In the genomic region with DNA sequence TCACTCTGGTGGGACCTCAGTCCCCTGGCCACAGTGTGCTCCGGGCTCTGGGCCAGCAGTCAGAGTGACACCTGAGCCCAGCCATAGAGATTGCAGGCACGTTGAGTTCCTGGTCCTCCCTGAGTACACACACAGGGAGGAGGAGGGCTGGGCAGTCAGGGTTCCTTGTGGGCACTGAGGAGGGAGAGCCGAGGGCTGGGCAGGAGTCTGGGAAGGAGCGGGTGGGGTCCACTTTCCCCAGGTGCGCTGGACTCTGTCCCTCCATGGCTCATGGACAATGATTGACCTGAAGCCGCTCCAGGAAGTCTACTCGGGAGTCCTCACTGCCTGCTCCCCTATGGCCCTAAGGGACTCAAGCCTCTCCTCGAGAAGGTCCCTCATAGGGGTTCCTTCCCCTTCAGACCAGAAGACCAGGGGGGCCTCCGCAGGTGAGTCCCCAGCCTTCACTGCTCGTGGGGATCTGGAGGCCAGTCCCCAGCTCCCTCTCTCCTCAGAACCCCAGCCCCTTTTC, we compare ENCODE assay signal across 1 cellular context.
TF ChIP-seq lines count a peak whose summit lies in the region.

No MANE protein-coding gene starts in this region.

TF ChIP-seq in HepG2, 621 proteins besides CTCF, POLR2A, EP300 and RAD21 (continued from another document and continues in another):
- TF ChIP-seq RFX5 (IDR thresholded peaks at IDR 0.05; ENCODE audit: low read depth, low read length) (no peak), IRF2 (CRISPR knock-in tag; IDR thresholded peaks at IDR 0.05) (peak; percentile 19; the same call in 1 of the 2 replicates), KDM2A (CRISPR knock-in tag; IDR thresholded peaks at IDR 0.05; ENCODE audit: borderline replicate concordance, low read depth) (no peak), ZNF251 (CRISPR knock-in tag; IDR thresholded peaks at IDR 0.05) (no peak), KDM6A (CRISPR knock-in tag; IDR thresholded peaks at IDR 0.05; ENCODE audit: low read depth) (no peak), ZNF136 (CRISPR knock-in tag; IDR thresholded peaks at IDR 0.05; ENCODE audit: low read depth) (no peak), ZFYVE20 (CRISPR knock-in tag; IDR thresholded peaks at IDR 0.05; ENCODE audit: borderline replicate concordance, low read depth) (no peak), GZF1 (CRISPR knock-in tag; IDR thresholded peaks at IDR 0.05) (no peak), ZNF772 (CRISPR knock-in tag; IDR thresholded peaks at IDR 0.05) (peak; percentile 51; the same call in 1 of the 2 replicates), GATA4 (IDR thresholded peaks at IDR 0.05; ENCODE audit: borderline replicate concordance, low read depth) (no peak), ZNF567 (CRISPR knock-in tag; IDR thresholded peaks at IDR 0.05; ENCODE audit: borderline replicate concordance) (no peak), ZNF180 (CRISPR knock-in tag; IDR thresholded peaks at IDR 0.05; ENCODE audit: borderline replicate concordance, low read depth) (no peak), SKI (IDR thresholded peaks at IDR 0.05; ENCODE audit: partially characterized antibody) (no peak), ZFY (CRISPR knock-in tag; IDR thresholded peaks at IDR 0.05) (peak; percentile 28; the same call in 1 of the 2 replicates), ZNF343 (CRISPR knock-in tag; IDR thresholded peaks at IDR 0.05) (peak; percentile 76; the same call in 1 of the 2 replicates), MTF1 (CRISPR knock-in tag; IDR thresholded peaks at IDR 0.05) (no peak), ZNF549 (CRISPR knock-in tag; IDR thresholded peaks at IDR 0.05) (no peak), MYC (CRISPR knock-in tag; IDR thresholded peaks at IDR 0.05; ENCODE audit: borderline replicate concordance) (0 out of 2 replicates have a peak, but pooled peaks have one; percentile 22), ZNF24 (IDR thresholded peaks at IDR 0.05) (no peak), ZNF501 (CRISPR knock-in tag; IDR thresholded peaks at IDR 0.05) (no peak), RBM39 (IDR thresholded peaks at IDR 0.05; ENCODE audit: low read depth, low read length, poor library complexity, severe bottlenecking) (no peak), RXRB (CRISPR knock-in tag; IDR thresholded peaks at IDR 0.05; ENCODE audit: borderline replicate concordance) (0 out of 2 replicates have a peak, but pooled peaks have one; percentile 6), RXRA (CRISPR knock-in tag; IDR thresholded peaks at IDR 0.05) (peak; percentile 73; the same call in 1 of the 2 replicates), ZNF496 (CRISPR knock-in tag; IDR thresholded peaks at IDR 0.05; ENCODE audit: insufficient replicate concordance) (no peak), HDAC1 (CRISPR knock-in tag; IDR thresholded peaks at IDR 0.05) (no peak), RORA (CRISPR knock-in tag; IDR thresholded peaks at IDR 0.05) (no peak), KDM1A (CRISPR knock-in tag; IDR thresholded peaks at IDR 0.05) (no peak), ZNF530 (CRISPR knock-in tag; IDR thresholded peaks at IDR 0.05; ENCODE audit: low read depth) (no peak), ZBTB3 (CRISPR knock-in tag; IDR thresholded peaks at IDR 0.05; ENCODE audit: borderline replicate concordance, low read depth) (no peak), MTA3 (CRISPR knock-in tag; IDR thresholded peaks at IDR 0.05) (no peak), CCDC6 (CRISPR knock-in tag; IDR thresholded peaks at IDR 0.05) (no peak), ZNF367 (CRISPR knock-in tag; IDR thresholded peaks at IDR 0.05; ENCODE audit: borderline replicate concordance) (no peak), POLR2G (IDR thresholded peaks at IDR 0.05; ENCODE audit: low read depth, low read length) (peak; percentile 58), KAT7 (CRISPR knock-in tag; IDR thresholded peaks at IDR 0.05; ENCODE audit: borderline replicate concordance) (peak; percentile 49; the same call in 1 of the 2 replicates), HNRNPL (IDR thresholded peaks at IDR 0.05; ENCODE audit: low read depth, low read length) (0 out of 2 replicates have a peak, but pooled peaks have one; percentile 43)
- TF ChIP-seq, protein P1, sequence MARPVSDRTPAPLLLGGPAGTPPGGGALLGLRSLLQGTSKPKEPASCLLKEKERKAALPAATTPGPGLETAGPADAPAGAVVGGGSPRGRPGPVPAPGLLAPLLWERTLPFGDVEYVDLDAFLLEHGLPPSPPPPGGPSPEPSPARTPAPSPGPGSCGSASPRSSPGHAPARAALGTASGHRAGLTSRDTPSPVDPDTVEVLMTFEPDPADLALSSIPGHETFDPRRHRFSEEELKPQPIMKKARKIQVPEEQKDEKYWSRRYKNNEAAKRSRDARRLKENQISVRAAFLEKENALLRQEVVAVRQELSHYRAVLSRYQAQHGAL (CRISPR knock-in tag; IDR thresholded peaks at IDR 0.05; ENCODE audit: not compliant biosample characterization) = no peak
- TF ChIP-seq, protein P2, sequence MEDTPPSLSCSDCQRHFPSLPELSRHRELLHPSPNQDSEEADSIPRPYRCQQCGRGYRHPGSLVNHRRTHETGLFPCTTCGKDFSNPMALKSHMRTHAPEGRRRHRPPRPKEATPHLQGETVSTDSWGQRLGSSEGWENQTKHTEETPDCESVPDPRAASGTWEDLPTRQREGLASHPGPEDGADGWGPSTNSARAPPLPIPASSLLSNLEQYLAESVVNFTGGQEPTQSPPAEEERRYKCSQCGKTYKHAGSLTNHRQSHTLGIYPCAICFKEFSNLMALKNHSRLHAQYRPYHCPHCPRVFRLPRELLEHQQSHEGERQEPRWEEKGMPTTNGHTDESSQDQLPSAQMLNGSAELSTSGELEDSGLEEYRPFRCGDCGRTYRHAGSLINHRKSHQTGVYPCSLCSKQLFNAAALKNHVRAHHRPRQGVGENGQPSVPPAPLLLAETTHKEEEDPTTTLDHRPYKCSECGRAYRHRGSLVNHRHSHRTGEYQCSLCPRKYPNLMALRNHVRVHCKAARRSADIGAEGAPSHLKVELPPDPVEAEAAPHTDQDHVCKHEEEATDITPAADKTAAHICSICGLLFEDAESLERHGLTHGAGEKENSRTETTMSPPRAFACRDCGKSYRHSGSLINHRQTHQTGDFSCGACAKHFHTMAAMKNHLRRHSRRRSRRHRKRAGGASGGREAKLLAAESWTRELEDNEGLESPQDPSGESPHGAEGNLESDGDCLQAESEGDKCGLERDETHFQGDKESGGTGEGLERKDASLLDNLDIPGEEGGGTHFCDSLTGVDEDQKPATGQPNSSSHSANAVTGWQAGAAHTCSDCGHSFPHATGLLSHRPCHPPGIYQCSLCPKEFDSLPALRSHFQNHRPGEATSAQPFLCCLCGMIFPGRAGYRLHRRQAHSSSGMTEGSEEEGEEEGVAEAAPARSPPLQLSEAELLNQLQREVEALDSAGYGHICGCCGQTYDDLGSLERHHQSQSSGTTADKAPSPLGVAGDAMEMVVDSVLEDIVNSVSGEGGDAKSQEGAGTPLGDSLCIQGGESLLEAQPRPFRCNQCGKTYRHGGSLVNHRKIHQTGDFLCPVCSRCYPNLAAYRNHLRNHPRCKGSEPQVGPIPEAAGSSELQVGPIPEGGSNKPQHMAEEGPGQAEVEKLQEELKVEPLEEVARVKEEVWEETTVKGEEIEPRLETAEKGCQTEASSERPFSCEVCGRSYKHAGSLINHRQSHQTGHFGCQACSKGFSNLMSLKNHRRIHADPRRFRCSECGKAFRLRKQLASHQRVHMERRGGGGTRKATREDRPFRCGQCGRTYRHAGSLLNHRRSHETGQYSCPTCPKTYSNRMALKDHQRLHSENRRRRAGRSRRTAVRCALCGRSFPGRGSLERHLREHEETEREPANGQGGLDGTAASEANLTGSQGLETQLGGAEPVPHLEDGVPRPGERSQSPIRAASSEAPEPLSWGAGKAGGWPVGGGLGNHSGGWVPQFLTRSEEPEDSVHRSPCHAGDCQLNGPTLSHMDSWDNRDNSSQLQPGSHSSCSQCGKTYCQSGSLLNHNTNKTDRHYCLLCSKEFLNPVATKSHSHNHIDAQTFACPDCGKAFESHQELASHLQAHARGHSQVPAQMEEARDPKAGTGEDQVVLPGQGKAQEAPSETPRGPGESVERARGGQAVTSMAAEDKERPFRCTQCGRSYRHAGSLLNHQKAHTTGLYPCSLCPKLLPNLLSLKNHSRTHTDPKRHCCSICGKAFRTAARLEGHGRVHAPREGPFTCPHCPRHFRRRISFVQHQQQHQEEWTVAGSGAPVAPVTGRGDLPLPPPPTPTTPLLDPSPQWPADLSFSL (CRISPR knock-in tag; IDR thresholded peaks at IDR 0.05) = no peak
- TF ChIP-seq, protein P3, sequence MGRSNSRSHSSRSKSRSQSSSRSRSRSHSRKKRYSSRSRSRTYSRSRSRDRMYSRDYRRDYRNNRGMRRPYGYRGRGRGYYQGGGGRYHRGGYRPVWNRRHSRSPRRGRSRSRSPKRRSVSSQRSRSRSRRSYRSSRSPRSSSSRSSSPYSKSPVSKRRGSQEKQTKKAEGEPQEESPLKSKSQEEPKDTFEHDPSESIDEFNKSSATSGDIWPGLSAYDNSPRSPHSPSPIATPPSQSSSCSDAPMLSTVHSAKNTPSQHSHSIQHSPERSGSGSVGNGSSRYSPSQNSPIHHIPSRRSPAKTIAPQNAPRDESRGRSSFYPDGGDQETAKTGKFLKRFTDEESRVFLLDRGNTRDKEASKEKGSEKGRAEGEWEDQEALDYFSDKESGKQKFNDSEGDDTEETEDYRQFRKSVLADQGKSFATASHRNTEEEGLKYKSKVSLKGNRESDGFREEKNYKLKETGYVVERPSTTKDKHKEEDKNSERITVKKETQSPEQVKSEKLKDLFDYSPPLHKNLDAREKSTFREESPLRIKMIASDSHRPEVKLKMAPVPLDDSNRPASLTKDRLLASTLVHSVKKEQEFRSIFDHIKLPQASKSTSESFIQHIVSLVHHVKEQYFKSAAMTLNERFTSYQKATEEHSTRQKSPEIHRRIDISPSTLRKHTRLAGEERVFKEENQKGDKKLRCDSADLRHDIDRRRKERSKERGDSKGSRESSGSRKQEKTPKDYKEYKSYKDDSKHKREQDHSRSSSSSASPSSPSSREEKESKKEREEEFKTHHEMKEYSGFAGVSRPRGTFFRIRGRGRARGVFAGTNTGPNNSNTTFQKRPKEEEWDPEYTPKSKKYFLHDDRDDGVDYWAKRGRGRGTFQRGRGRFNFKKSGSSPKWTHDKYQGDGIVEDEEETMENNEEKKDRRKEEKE (IDR thresholded peaks at IDR 0.05) = no peak
- TF ChIP-seq, protein P4, sequence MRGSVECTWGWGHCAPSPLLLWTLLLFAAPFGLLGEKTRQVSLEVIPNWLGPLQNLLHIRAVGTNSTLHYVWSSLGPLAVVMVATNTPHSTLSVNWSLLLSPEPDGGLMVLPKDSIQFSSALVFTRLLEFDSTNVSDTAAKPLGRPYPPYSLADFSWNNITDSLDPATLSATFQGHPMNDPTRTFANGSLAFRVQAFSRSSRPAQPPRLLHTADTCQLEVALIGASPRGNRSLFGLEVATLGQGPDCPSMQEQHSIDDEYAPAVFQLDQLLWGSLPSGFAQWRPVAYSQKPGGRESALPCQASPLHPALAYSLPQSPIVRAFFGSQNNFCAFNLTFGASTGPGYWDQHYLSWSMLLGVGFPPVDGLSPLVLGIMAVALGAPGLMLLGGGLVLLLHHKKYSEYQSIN (CRISPR knock-in tag; IDR thresholded peaks at IDR 0.05; ENCODE audit: borderline replicate concordance) = no peak
- TF ChIP-seq, protein P5, sequence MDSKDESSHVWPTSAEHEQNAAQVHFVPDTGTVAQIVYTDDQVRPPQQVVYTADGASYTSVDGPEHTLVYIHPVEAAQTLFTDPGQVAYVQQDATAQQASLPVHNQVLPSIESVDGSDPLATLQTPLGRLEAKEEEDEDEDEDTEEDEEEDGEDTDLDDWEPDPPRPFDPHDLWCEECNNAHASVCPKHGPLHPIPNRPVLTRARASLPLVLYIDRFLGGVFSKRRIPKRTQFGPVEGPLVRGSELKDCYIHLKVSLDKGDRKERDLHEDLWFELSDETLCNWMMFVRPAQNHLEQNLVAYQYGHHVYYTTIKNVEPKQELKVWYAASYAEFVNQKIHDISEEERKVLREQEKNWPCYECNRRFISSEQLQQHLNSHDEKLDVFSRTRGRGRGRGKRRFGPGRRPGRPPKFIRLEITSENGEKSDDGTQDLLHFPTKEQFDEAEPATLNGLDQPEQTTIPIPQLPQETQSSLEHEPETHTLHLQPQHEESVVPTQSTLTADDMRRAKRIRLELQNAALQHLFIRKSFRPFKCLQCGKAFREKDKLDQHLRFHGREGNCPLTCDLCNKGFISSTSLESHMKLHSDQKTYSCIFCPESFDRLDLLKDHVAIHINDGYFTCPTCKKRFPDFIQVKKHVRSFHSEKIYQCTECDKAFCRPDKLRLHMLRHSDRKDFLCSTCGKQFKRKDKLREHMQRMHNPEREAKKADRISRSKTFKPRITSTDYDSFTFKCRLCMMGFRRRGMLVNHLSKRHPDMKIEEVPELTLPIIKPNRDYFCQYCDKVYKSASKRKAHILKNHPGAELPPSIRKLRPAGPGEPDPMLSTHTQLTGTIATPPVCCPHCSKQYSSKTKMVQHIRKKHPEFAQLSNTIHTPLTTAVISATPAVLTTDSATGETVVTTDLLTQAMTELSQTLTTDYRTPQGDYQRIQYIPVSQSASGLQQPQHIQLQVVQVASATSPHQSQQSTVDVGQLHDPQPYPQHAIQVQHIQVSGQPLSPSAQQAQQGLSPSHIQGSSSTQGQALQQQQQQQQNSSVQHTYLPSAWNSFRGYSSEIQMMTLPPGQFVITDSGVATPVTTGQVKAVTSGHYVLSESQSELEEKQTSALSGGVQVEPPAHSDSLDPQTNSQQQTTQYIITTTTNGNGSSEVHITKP (CRISPR knock-in tag; IDR thresholded peaks at IDR 0.05; ENCODE audit: low read depth) = peak; percentile 35; the same call in 1 of the 2 replicates
- TF ChIP-seq, protein P6, sequence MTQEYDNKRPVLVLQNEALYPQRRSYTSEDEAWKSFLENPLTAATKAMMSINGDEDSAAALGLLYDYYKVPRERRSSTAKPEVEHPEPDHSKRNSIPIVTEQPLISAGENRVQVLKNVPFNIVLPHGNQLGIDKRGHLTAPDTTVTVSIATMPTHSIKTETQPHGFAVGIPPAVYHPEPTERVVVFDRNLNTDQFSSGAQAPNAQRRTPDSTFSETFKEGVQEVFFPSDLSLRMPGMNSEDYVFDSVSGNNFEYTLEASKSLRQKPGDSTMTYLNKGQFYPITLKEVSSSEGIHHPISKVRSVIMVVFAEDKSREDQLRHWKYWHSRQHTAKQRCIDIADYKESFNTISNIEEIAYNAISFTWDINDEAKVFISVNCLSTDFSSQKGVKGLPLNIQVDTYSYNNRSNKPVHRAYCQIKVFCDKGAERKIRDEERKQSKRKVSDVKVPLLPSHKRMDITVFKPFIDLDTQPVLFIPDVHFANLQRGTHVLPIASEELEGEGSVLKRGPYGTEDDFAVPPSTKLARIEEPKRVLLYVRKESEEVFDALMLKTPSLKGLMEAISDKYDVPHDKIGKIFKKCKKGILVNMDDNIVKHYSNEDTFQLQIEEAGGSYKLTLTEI (CRISPR knock-in tag; conservative IDR thresholded peaks at IDR 0.05) = no peak
- TF ChIP-seq, protein P7, sequence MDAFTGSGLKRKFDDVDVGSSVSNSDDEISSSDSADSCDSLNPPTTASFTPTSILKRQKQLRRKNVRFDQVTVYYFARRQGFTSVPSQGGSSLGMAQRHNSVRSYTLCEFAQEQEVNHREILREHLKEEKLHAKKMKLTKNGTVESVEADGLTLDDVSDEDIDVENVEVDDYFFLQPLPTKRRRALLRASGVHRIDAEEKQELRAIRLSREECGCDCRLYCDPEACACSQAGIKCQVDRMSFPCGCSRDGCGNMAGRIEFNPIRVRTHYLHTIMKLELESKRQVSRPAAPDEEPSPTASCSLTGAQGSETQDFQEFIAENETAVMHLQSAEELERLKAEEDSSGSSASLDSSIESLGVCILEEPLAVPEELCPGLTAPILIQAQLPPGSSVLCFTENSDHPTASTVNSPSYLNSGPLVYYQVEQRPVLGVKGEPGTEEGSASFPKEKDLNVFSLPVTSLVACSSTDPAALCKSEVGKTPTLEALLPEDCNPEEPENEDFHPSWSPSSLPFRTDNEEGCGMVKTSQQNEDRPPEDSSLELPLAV (CRISPR knock-in tag; conservative IDR thresholded peaks at IDR 0.05; ENCODE audit: low read depth) = no peak
